Comparison of ENCODE assay signal across 8 cellular contexts in genomic region chr2:27133905-27134780, GRCh38.
DNase-seq lines count a peak whose midpoint lies in the region; ATAC-seq lines count a peak whose summit lies in the region.

Gene PREB, minus strand, starts transcription at chr2:27134636. Its CDS starts 215 bp downstream, at chr2:27134421.

- peaks cover 34% of the 10 kb centered on the region for H3K4me1 Mint-ChIP-seq in central memory CD8-positive, alpha-beta T cell

- peak within 1 kb of the TSS; percentile 99 for H3K27ac Mint-ChIP-seq in central memory CD8-positive, alpha-beta T cell (ENCODE audit: low read depth)

- peaks cover 31% of the 10 kb centered on the region for H3K36me3 Mint-ChIP-seq in central memory CD8-positive, alpha-beta T cell (ENCODE audit: insufficient read depth)

- H3K4me3 Mint-ChIP-seq in central memory CD8-positive, alpha-beta T cell: peak within 1 kb of the TSS; percentile 92

- DNase-seq in AG08396 (ENCODE audit: low spot score) (peak; percentile 100), NCI-H446 (lab: John Stamatoyannopoulos, UW) (peak; percentile 92 to 98), islet precursor cell (peak; percentile 97)
- DNase-seq in activated CD4-positive, CD25-positive, alpha-beta regulatory T cell treated with anti-CD3 and anti-CD28 coated beads, Interleukin-2, amount 50 U/mL, for 16 hours (ENCODE audit: low read depth, low spot score): peak; percentile 96
- DNase-seq in central memory CD8-positive, alpha-beta T cell (ENCODE audit: low spot score in 2 of 2): peak; percentile 96 to 98
- peak; percentile 97 to 98 (median 98) for DNase-seq in stimulated activated CD4-positive, alpha-beta T cell treated with anti-CD3 and anti-CD28 coated beads, Interleukin-12 subunit alpha, Interleukin-12 subunit beta, amount 100 ng/mL, for 48 hours (ENCODE audit: low read depth in 2 of 3, low spot score in 1 of 3)

- no peaks in the 10 kb centered on the region for H3K27me3 Mint-ChIP-seq in central memory CD8-positive, alpha-beta T cell

- no peaks in the 10 kb centered on the region for H3K9me3 Mint-ChIP-seq in central memory CD8-positive, alpha-beta T cell

- ATAC-seq in GM19023 (IDR thresholded peaks at IDR 0.05; ENCODE audit: unreplicated experiment): peak; percentile 91
- ATAC-seq in HG03280 (IDR thresholded peaks at IDR 0.05; ENCODE audit: unreplicated experiment): peak; percentile 91
- peak; percentile 94 for ATAC-seq in central memory CD8-positive, alpha-beta T cell (replicated peaks; ENCODE audit: extremely low read depth, poor library complexity, severe bottlenecking)

Comparison
In these comparisons a context has a peak if more than half of its experiments do, and no peak if none do; other contexts are left out.
1. Peak in every context shown above with its lines: DNase-seq and ATAC-seq.